Comparison of ENCODE assay signal across 9 cellular contexts in genomic region chr22:21726650-21727049, GRCh38. TPM values are rescaled to one million over a fixed set of nuclear protein-coding genes. Genes with fewer than 3 reads are reported as not detected.
DNase-seq lines count a peak whose midpoint lies in the region; ATAC-seq and TF ChIP-seq lines count a peak whose summit lies in the region.
"Had no signal": no experiment of that assay in that cellular context is flagged by ENCODE, and none has a peak within 500 bp of the region (broad histone marks: within the 10 kb centered on the region; RNA-seq: fewer than 3 reads in every experiment).

No MANE protein-coding gene starts in this region.

- H3K4me3 ChIP-seq in BLaER1 (no peak overlapping the region), SJCRH30 (no peak overlapping the region), fibroblast of pulmonary artery (replicated peaks; ENCODE audit: low read depth, low read length) (no peak overlapping the region)

- no peaks in the 10 kb centered on the region for H3K27me3 Mint-ChIP-seq in type B pancreatic cell
- no peaks in the 10 kb centered on the region for H3K27me3 Mint-ChIP-seq in CD14-positive monocyte (ENCODE audit: low read depth in 3 of 3)

- intact Hi-C loops in CD14-positive monocyte (cut with micrococcal nuclease) = no loop called here

- H3K27ac ChIP-seq in BLaER1 (peak overlapping the region; percentile 66; the same call in 1 of the 2 replicates), SJCRH30 (no peak overlapping the region)
- H3K27ac ChIP-seq: epithelial cell of prostate had no signal

- peaks cover 93% of the 10 kb centered on the region for H4K20me1 ChIP-seq in BLaER1

- peak overlapping the region; percentile 85 for H3K4me2 ChIP-seq in BLaER1

- peak; percentile 66 for DNase-seq in GM20000 (ENCODE audit: low spot score)
- peak; percentile 54 to 62 for DNase-seq in SJCRH30
- DNase-seq in fibroblast of pulmonary artery (ENCODE audit: low read depth) = peak; percentile 11
- no peak for DNase-seq in type B pancreatic cell (ENCODE audit: extremely low spot score, unreplicated experiment)
- no peak for DNase-seq in cerebellum (ENCODE audit: low spot score)
- no peak for DNase-seq in CD14-positive monocyte (ENCODE audit: low spot score)

- peaks cover 71% of the 10 kb centered on the region for H3K36me3 ChIP-seq in BLaER1
- no peaks in the 10 kb centered on the region for H3K36me3 ChIP-seq in SJCRH30

- H3K9ac ChIP-seq in BLaER1 = 0 out of 2 replicates have a peak overlapping the region, but pooled peaks have one; percentile 38

- TF ChIP-seq CTCF in GM20000 (IDR thresholded peaks at IDR 0.05; ENCODE audit: extremely low read depth, missing control alignments) = peak; percentile 48
- TF ChIP-seq CTCF in fibroblast of pulmonary artery (IDR thresholded peaks at IDR 0.05; ENCODE audit: low read length, missing control alignments) = peak; percentile 29
- peak; percentile 64 for TF ChIP-seq CTCF in type B pancreatic cell (conservative IDR thresholded peaks at IDR 0.05)
- TF ChIP-seq CTCF in CD14-positive monocyte (IDR thresholded peaks at IDR 0.05) = no peak

- H3K4me3 Mint-ChIP-seq in type B pancreatic cell = no peak overlapping the region
- no peak overlapping the region for H3K4me3 Mint-ChIP-seq in CD14-positive monocyte

- H3K36me3 Mint-ChIP-seq in type B pancreatic cell (peaks cover 3% of the 10 kb centered on the region), CD14-positive monocyte (peaks cover 2 to 3% of the 10 kb centered on the region in 2 donors)

- peaks cover 83% of the 10 kb centered on the region for H3K4me1 ChIP-seq in BLaER1
- H3K4me1 ChIP-seq in SJCRH30 = no peaks in the 10 kb centered on the region; the same call in 1 of the 2 replicates

- no peak for ATAC-seq in HG03095 (IDR thresholded peaks at IDR 0.05; ENCODE audit: unreplicated experiment)

- H3K4me1 Mint-ChIP-seq in type B pancreatic cell (ENCODE audit: unreplicated experiment) = peaks cover 7% of the 10 kb centered on the region
- peaks cover 2% of the 10 kb centered on the region for H3K4me1 Mint-ChIP-seq in CD14-positive monocyte

- H3K9me3 Mint-ChIP-seq in type B pancreatic cell = no peaks in the 10 kb centered on the region
- H3K9me3 Mint-ChIP-seq in CD14-positive monocyte = no peaks in the 10 kb centered on the region

- no peaks in the 10 kb centered on the region for H3K9me3 ChIP-seq in BLaER1
- H3K9me3 ChIP-seq in SJCRH30 (replicated peaks) = no peaks in the 10 kb centered on the region

- H3K27ac Mint-ChIP-seq in type B pancreatic cell (peak overlapping the region; percentile 38), CD14-positive monocyte (no peak overlapping the region)

- no peaks in the 10 kb centered on the region for H3K27me3 ChIP-seq in BLaER1
- no peaks in the 10 kb centered on the region for H3K27me3 ChIP-seq in SJCRH30

RNA-seq across cellular contexts. Expression of gene YPEL1, which starts 8.9 kb away (rescaled TPM):
- 3.2 and 4.0 TPM in 2 replicates for total RNA-seq in SJCRH30 (2014; rRNA removed; shearing (Covaris generic))
- 7.8 and 19.3 TPM in 2 replicates for total RNA-seq in type B pancreatic cell (ENCODE audit: low replicate concordance)
- total RNA-seq in cerebellum = 38.7 TPM
- 1 to 10 TPM; 2.0 to 2.3 TPM for polyA plus RNA-seq in CD14-positive monocyte

Comparison
In these comparisons a context has a peak if more than half of its experiments do, and no peak if none do; other contexts are left out.
1. DNase-seq: peak in GM20000 (single experiment), SJCRH30 (2 of 2) and fibroblast of pulmonary artery (single experiment); none in type B pancreatic cell (single experiment), cerebellum (single experiment) and CD14-positive monocyte (single experiment).